In genomic region chr3:141737828-141738635, GRCh38 we compare ENCODE assay signal across 7 cellular contexts. TPM values are rescaled to one million over a fixed set of nuclear protein-coding genes. Genes with fewer than 3 reads are reported as not detected.
A peak's percentile ranks its signal among the peaks of the same experiment; 100 is the strongest.
DNase-seq lines count a peak whose midpoint lies in the region; ATAC-seq, FAIRE-seq and TF ChIP-seq lines count a peak whose summit lies in the region.

Gene RNF7, plus strand, starts transcription at chr3:141738298. Its CDS starts 44 bp downstream, at chr3:141738342.

- H4K20me1 ChIP-seq in astrocyte (ENCODE audit: insufficient read depth, low read length) = peaks cover 20% of the 10 kb centered on the region

- H3K36me3 ChIP-seq in astrocyte (ENCODE audit: insufficient read depth, low read length) = peaks cover under 1% of the 10 kb centered on the region

- peak within 1 kb of the TSS; percentile 89 for H3K4me2 ChIP-seq in astrocyte (ENCODE audit: low read length)

- H3K4me3 Mint-ChIP-seq in astrocyte (ENCODE audit: unreplicated experiment) = peak within 1 kb of the TSS; percentile 96

- DNase-seq in GM18507 (ENCODE audit: extremely low spot score, insufficient read length, low read depth) (peak; percentile 89), NCI-H2029 (lab: John Stamatoyannopoulos, UW) (peak; percentile 94), T-helper 22 cell (ENCODE audit: low read depth) (peak; percentile 94), astrocyte (ENCODE audit: low read depth) (peak; percentile 82), hepatic stellate cell (ENCODE audit: low spot score) (peak; percentile 88), renal cortical epithelial cell (ENCODE audit: low read depth) (peak; percentile 84)

- peaks cover 17% of the 10 kb centered on the region for H3K4me1 Mint-ChIP-seq in astrocyte (ENCODE audit: low read depth, unreplicated experiment)

- H3K27ac ChIP-seq in astrocyte (ENCODE audit: low read depth, low read length) = peak within 1 kb of the TSS; percentile 84

- H3K27me3 Mint-ChIP-seq in astrocyte (ENCODE audit: low read depth, unreplicated experiment) = no peaks in the 10 kb centered on the region

- peak within 1 kb of the TSS; percentile 93 for H3K9ac ChIP-seq in astrocyte (ENCODE audit: low read length)

- peak; percentile 59 for TF ChIP-seq CTCF in astrocyte (IDR thresholded peaks at IDR 0.05; ENCODE audit: insufficient read depth, low read depth, low read length)

- no peaks in the 10 kb centered on the region for H3K9me3 Mint-ChIP-seq in astrocyte (ENCODE audit: unreplicated experiment)

- peak within 1 kb of the TSS; percentile 94 for H2AFZ ChIP-seq in astrocyte (ENCODE audit: low read depth, low read length)

- peak; percentile 94 for ATAC-seq in HG02981 (IDR thresholded peaks at IDR 0.05; ENCODE audit: unreplicated experiment)

- no peaks in the 10 kb centered on the region for H3K9me3 ChIP-seq in astrocyte (ENCODE audit: insufficient read depth, low read depth, low read length)

- H3K4me3 ChIP-seq in astrocyte (ENCODE audit: insufficient read depth, low read depth, low read length) = peak within 1 kb of the TSS; percentile 97

- H3K27me3 ChIP-seq in astrocyte (ENCODE audit: insufficient read depth, low read length) = no peaks in the 10 kb centered on the region

- peaks cover 48% of the 10 kb centered on the region for H3K79me2 ChIP-seq in astrocyte (ENCODE audit: insufficient read depth, low read length)

- H3K36me3 Mint-ChIP-seq in astrocyte (ENCODE audit: low read depth, unreplicated experiment) = no peaks in the 10 kb centered on the region

- H3K27ac Mint-ChIP-seq in astrocyte (ENCODE audit: unreplicated experiment) = peak within 1 kb of the TSS; percentile 97

- H3K4me1 ChIP-seq in astrocyte (ENCODE audit: insufficient read depth, low read length) = peaks cover 13% of the 10 kb centered on the region

- FAIRE-seq in GM18507 (lab: Jason Lieb, UNC) = peak; percentile 94
- FAIRE-seq in astrocyte (lab: Jason Lieb, UNC) = peak; percentile 20

RNA-seq across cellular contexts. Expression of gene RNF7, which starts in this region (rescaled TPM):
- total RNA-seq in astrocyte (166 and 168 TPM in 2 replicates), renal cortical epithelial cell (46.9 and 66.0 TPM in 2 replicates)

Comparison
In these comparisons a context has a peak if more than half of its experiments do, and no peak if none do; other contexts are left out.
1. Peak in every context shown above with its lines: DNase-seq, ATAC-seq, H3K4me3 ChIP-seq and H3K27ac ChIP-seq.